ENCODE assay signal across 17 cellular contexts in genomic region chr7:34747176-34747781, GRCh38.
A peak's percentile ranks its signal among the peaks of the same experiment; 100 is the strongest.
DNase-seq lines count a peak whose midpoint lies in the region; ATAC-seq and TF ChIP-seq lines count a peak whose summit lies in the region.
"Had no signal": no experiment of that assay in that cellular context is flagged by ENCODE, and none has a peak within 500 bp of the region (broad histone marks: within the 10 kb centered on the region; RNA-seq: fewer than 3 reads in every experiment).

No MANE protein-coding gene starts in this region.

- H2AFZ ChIP-seq in PC-9: no peak overlapping the region

- intact Hi-C loops in left ventricle myocardium inferior (cut with micrococcal nuclease) (no loop called here), left ventricle myocardium superior (cut with micrococcal nuclease) (no loop called here), PC-9 (cut with micrococcal nuclease; ENCODE audit: unreplicated experiment) (loop anchor here (5.0 kb wide), 2 partner anchors 180 to 425 kb away; no protein-coding TSS in a partner anchor)

- no peaks in the 10 kb centered on the region; the same call in 1 of the 2 replicates for H3K9me2 ChIP-seq in PC-9 (ENCODE audit: insufficient read depth)

- no peak overlapping the region for H3K4me3 ChIP-seq in left ventricle myocardium inferior
- no peak overlapping the region for H3K4me3 ChIP-seq in PC-9

- CTCF ChIA-PET in PC-9 (lab: Charles Lee): no interaction called here
- CTCF ChIA-PET in T-cell (lab: Charles Lee): no interaction called here

- POLR2A ChIA-PET in PC-9 (lab: Charles Lee; ENCODE audit: unreplicated experiment) (interaction anchor here (0.7 kb wide), 1 partner anchor 77 kb away, joined by 3 read pairs; no protein-coding TSS in a partner anchor), T-cell (lab: Charles Lee) (no interaction called here)

- H3K4me1 ChIP-seq in left ventricle myocardium inferior: peaks cover 21% of the 10 kb centered on the region
- H3K4me1 ChIP-seq in PC-9 (replicated peaks; ENCODE audit: insufficient read depth): peaks cover 29% of the 10 kb centered on the region

- no peaks in the 10 kb centered on the region for H3K4me1 Mint-ChIP-seq in T-cell
- H3K4me1 Mint-ChIP-seq: activated naive CD8-positive, alpha-beta T cell treated with anti-CD3 and anti-CD28 coated beads for 36 hours had no signal

- H4K20me1 ChIP-seq in PC-9 (ENCODE audit: insufficient read depth): no peaks in the 10 kb centered on the region

- H3K4me3 Mint-ChIP-seq in T-cell: no peak overlapping the region
- H3K4me3 Mint-ChIP-seq: activated CD8-positive, alpha-beta T cell treated with anti-CD3 and anti-CD28 coated beads for 36 hours; activated naive CD8-positive, alpha-beta T cell treated with anti-CD3 and anti-CD28 coated beads for 36 hours had no signal

- H3K9me3 Mint-ChIP-seq in T-cell: peaks cover 0 to 5% (median 0%) of the 10 kb centered on the region in 3 donors

- no peaks in the 10 kb centered on the region for H3K36me3 Mint-ChIP-seq in T-cell
- H3K36me3 Mint-ChIP-seq: activated naive CD8-positive, alpha-beta T cell treated with anti-CD3 and anti-CD28 coated beads for 36 hours had no signal

- DNase-seq in left ventricle myocardium inferior (no peak), left ventricle myocardium superior (no peak), PC-9 (no peak), putamen (ENCODE audit: low spot score) (no peak), T-cell (no peak)
- no peak for DNase-seq in stimulated activated CD4-positive, alpha-beta T cell treated with anti-CD3 and anti-CD28 coated beads, Interleukin-15, amount 100 ng/mL, for 24 hours
- DNase-seq: activated CD8-positive, alpha-beta T cell treated with anti-CD3 and anti-CD28 coated beads for 36 hours; activated naive CD8-positive, alpha-beta T cell treated with anti-CD3 and anti-CD28 coated beads for 36 hours; activated T-cell treated with anti-CD3 and anti-CD28 coated beads, Interleukin-2, amount 50 U/mL, for 48 hours; effector CD4-positive, alpha-beta T cell; Kasumi-1; kidney glomerular epithelial cell; right cardiac atrium; stimulated activated CD4-positive, alpha-beta T cell treated with anti-CD3 and anti-CD28 coated beads, Interleukin-2, amount 100 ng/mL, for 24 hours; WERI-Rb-1 had no signal

- no peak overlapping the region for H3K27ac Mint-ChIP-seq in T-cell
- H3K27ac Mint-ChIP-seq: activated CD8-positive, alpha-beta T cell treated with anti-CD3 and anti-CD28 coated beads for 36 hours; activated naive CD8-positive, alpha-beta T cell treated with anti-CD3 and anti-CD28 coated beads for 36 hours had no signal

- no TSS peak for BruUV-seq in PC-9 (replicated peaks; lab: Mats Ljungman, UMichigan)

- H3F3A ChIP-seq in PC-9 (ENCODE audit: insufficient read depth, low read depth): peaks cover 21% of the 10 kb centered on the region

- peaks cover 9 to 17% of the 10 kb centered on the region in 2 donors for H3K27me3 Mint-ChIP-seq in T-cell

- ATAC-seq in left ventricle myocardium superior (no peak), HG02642 (IDR thresholded peaks at IDR 0.05; ENCODE audit: poor library complexity, unreplicated experiment) (peak; percentile 51), GM18520 (IDR thresholded peaks at IDR 0.05; ENCODE audit: unreplicated experiment) (no peak), T-cell (replicated peaks in 1 of 4) (no peak)
- ATAC-seq: activated CD8-positive, alpha-beta T cell treated with anti-CD3 and anti-CD28 coated beads for 36 hours had no signal

- H3K27ac ChIP-seq in left ventricle myocardium inferior (replicated peaks): peak overlapping the region; percentile 84
- peak overlapping the region; percentile 63 for H3K27ac ChIP-seq in PC-9
- H3K27ac ChIP-seq: WERI-Rb-1 had no signal

- no peaks in the 10 kb centered on the region for H3K36me3 ChIP-seq in left ventricle myocardium inferior
- no peaks in the 10 kb centered on the region for H3K36me3 ChIP-seq in PC-9 (ENCODE audit: low read depth)
- H3K36me3 ChIP-seq: WERI-Rb-1 had no signal

- H3K27me3 ChIP-seq in left ventricle myocardium inferior (ENCODE audit: low read depth) (no peaks in the 10 kb centered on the region), PC-9 (ENCODE audit: insufficient read depth, low read depth) (no peaks in the 10 kb centered on the region)

- H3K9me3 ChIP-seq in left ventricle myocardium inferior (replicated peaks) (peaks cover 9% of the 10 kb centered on the region), PC-9 (ENCODE audit: insufficient read depth, low read depth) (peaks cover 12% of the 10 kb centered on the region; the same call in 1 of the 2 replicates)

- TF ChIP-seq CTCF in left ventricle myocardium inferior (IDR thresholded peaks at IDR 0.05; ENCODE audit: borderline replicate concordance) (no peak), PC-9 (conservative IDR thresholded peaks at IDR 0.05) (no peak)

- H3K4me2 ChIP-seq in PC-9: peak overlapping the region; percentile 67

- H3K79me2 ChIP-seq in PC-9 (ENCODE audit: low read depth): no peaks in the 10 kb centered on the region
